1 cellular context compared by ENCODE assay signal in the genomic region with DNA sequence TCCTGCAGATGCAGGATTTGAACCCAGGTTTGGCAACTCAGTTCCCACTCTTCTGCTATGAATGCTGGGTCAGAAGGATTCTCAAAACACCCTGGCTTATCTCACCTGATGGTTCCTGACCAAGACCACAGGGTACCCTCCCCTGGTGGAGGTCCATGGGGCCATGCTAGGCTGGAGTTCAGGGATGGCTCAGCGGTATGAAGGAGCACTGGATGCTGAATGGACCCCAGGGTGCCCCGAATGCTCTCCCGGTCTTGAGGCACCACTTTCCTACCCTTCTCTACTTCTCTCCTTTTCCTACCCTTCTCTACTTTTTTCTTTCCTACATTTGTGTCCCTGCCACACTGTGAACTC.
TF ChIP-seq lines count a peak whose summit lies in the region.

No MANE protein-coding gene starts in this region.

TF ChIP-seq in GM23338, 12 proteins besides CTCF, POLR2A, EP300 and RAD21 (continued from another document):
- TF ChIP-seq, protein P1, sequence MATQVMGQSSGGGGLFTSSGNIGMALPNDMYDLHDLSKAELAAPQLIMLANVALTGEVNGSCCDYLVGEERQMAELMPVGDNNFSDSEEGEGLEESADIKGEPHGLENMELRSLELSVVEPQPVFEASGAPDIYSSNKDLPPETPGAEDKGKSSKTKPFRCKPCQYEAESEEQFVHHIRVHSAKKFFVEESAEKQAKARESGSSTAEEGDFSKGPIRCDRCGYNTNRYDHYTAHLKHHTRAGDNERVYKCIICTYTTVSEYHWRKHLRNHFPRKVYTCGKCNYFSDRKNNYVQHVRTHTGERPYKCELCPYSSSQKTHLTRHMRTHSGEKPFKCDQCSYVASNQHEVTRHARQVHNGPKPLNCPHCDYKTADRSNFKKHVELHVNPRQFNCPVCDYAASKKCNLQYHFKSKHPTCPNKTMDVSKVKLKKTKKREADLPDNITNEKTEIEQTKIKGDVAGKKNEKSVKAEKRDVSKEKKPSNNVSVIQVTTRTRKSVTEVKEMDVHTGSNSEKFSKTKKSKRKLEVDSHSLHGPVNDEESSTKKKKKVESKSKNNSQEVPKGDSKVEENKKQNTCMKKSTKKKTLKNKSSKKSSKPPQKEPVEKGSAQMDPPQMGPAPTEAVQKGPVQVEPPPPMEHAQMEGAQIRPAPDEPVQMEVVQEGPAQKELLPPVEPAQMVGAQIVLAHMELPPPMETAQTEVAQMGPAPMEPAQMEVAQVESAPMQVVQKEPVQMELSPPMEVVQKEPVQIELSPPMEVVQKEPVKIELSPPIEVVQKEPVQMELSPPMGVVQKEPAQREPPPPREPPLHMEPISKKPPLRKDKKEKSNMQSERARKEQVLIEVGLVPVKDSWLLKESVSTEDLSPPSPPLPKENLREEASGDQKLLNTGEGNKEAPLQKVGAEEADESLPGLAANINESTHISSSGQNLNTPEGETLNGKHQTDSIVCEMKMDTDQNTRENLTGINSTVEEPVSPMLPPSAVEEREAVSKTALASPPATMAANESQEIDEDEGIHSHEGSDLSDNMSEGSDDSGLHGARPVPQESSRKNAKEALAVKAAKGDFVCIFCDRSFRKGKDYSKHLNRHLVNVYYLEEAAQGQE (IDR thresholded peaks at IDR 0.05; ENCODE audit: unreplicated experiment): no peak
- TF ChIP-seq ZNF114 (CRISPR knock-in tag; IDR thresholded peaks at IDR 0.05): no peak
- TF ChIP-seq, protein P2, sequence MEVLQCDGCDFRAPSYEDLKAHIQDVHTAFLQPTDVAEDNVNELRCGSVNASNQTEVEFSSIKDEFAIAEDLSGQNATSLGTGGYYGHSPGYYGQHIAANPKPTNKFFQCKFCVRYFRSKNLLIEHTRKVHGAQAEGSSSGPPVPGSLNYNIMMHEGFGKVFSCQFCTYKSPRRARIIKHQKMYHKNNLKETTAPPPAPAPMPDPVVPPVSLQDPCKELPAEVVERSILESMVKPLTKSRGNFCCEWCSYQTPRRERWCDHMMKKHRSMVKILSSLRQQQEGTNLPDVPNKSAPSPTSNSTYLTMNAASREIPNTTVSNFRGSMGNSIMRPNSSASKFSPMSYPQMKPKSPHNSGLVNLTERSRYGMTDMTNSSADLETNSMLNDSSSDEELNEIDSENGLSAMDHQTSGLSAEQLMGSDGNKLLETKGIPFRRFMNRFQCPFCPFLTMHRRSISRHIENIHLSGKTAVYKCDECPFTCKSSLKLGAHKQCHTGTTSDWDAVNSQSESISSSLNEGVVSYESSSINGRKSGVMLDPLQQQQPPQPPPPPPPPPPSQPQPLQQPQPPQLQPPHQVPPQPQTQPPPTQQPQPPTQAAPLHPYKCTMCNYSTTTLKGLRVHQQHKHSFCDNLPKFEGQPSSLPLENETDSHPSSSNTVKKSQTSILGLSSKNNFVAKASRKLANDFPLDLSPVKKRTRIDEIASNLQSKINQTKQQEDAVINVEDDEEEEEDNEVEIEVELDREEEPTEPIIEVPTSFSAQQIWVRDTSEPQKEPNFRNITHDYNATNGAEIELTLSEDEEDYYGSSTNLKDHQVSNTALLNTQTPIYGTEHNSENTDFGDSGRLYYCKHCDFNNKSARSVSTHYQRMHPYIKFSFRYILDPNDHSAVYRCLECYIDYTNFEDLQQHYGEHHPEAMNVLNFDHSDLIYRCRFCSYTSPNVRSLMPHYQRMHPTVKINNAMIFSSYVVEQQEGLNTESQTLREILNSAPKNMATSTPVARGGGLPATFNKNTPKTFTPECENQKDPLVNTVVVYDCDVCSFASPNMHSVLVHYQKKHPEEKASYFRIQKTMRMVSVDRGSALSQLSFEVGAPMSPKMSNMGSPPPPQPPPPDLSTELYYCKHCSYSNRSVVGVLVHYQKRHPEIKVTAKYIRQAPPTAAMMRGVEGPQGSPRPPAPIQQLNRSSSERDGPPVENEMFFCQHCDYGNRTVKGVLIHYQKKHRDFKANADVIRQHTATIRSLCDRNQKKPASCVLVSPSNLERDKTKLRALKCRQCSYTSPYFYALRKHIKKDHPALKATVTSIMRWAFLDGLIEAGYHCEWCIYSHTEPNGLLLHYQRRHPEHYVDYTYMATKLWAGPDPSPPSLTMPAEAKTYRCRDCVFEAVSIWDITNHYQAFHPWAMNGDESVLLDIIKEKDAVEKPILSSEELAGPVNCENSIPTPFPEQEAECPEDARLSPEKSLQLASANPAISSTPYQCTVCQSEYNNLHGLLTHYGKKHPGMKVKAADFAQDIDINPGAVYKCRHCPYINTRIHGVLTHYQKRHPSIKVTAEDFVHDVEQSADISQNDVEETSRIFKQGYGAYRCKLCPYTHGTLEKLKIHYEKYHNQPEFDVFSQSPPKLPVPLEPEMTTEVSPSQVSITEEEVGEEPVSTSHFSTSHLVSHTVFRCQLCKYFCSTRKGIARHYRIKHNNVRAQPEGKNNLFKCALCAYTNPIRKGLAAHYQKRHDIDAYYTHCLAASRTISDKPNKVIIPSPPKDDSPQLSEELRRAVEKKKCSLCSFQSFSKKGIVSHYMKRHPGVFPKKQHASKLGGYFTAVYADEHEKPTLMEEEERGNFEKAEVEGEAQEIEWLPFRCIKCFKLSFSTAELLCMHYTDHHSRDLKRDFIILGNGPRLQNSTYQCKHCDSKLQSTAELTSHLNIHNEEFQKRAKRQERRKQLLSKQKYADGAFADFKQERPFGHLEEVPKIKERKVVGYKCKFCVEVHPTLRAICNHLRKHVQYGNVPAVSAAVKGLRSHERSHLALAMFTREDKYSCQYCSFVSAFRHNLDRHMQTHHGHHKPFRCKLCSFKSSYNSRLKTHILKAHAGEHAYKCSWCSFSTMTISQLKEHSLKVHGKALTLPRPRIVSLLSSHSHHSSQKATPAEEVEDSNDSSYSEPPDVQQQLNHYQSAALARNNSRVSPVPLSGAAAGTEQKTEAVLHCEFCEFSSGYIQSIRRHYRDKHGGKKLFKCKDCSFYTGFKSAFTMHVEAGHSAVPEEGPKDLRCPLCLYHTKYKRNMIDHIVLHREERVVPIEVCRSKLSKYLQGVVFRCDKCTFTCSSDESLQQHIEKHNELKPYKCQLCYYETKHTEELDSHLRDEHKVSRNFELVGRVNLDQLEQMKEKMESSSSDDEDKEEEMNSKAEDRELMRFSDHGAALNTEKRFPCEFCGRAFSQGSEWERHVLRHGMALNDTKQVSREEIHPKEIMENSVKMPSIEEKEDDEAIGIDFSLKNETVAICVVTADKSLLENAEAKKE (CRISPR knock-in tag; IDR thresholded peaks at IDR 0.05): no peak
- TF ChIP-seq NANOG (IDR thresholded peaks at IDR 0.05; ENCODE audit: borderline replicate concordance): no peak
- TF ChIP-seq EZH2 (IDR thresholded peaks at IDR 0.05; ENCODE audit: low read depth, unreplicated experiment): no peak
- TF ChIP-seq ZNF331 (CRISPR knock-in tag; IDR thresholded peaks at IDR 0.05; ENCODE audit: low read depth): no peak
- TF ChIP-seq STAT1 (IDR thresholded peaks at IDR 0.05; ENCODE audit: unreplicated experiment): no peak
- TF ChIP-seq, protein P3, sequence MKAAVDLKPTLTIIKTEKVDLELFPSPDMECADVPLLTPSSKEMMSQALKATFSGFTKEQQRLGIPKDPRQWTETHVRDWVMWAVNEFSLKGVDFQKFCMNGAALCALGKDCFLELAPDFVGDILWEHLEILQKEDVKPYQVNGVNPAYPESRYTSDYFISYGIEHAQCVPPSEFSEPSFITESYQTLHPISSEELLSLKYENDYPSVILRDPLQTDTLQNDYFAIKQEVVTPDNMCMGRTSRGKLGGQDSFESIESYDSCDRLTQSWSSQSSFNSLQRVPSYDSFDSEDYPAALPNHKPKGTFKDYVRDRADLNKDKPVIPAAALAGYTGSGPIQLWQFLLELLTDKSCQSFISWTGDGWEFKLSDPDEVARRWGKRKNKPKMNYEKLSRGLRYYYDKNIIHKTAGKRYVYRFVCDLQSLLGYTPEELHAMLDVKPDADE (IDR thresholded peaks at IDR 0.05): no peak
